Comparison of ENCODE assay signal across 31 cellular contexts in genomic region chr12:53706080-53706479, GRCh38. TPM values are rescaled to one million over a fixed set of nuclear protein-coding genes. Genes with fewer than 3 reads are reported as not detected.
"Had no signal": no experiment of that assay in that cellular context is flagged by ENCODE, and none has a peak within 500 bp of the region (broad histone marks: within the 10 kb centered on the region; RNA-seq: fewer than 3 reads in every experiment).

No MANE protein-coding gene starts in this region.

- H3K36me3 Mint-ChIP-seq: mesothelial cell of epicardium had no signal

- H3K9me3 ChIP-seq: colonic mucosa, esophagus squamous epithelium, gastrocnemius medialis, heart right ventricle, left lung, lower lobe of right lung, mucosa of descending colon had no signal

- H3K9me3 Mint-ChIP-seq: dendritic cell treated with granulocyte-macrophage colony-stimulating factor and Interleukin-4, amounts not matched to agents 40 ng/mL and 50 ng/mL, for 4 days; effector memory CD8-positive, alpha-beta T cell; endodermal cell; mesothelial cell of epicardium had no signal

- H3K4me3 ChIP-seq: colonic mucosa, esophagus squamous epithelium, gastrocnemius medialis, heart right ventricle, left lung, lower lobe of right lung, mucosa of descending colon had no signal

- H3K4me3 Mint-ChIP-seq: dendritic cell treated with granulocyte-macrophage colony-stimulating factor and Interleukin-4, amounts not matched to agents 40 ng/mL and 50 ng/mL, for 4 days; effector memory CD8-positive, alpha-beta T cell; endodermal cell; mesothelial cell of epicardium had no signal

- DNase-seq: colonic mucosa; cortex of kidney; effector CD8-positive, alpha-beta T cell; effector memory CD8-positive, alpha-beta T cell; endodermal cell; erythroblast; esophagus squamous epithelium; foreskin fibroblast; foreskin melanocyte; gastrocnemius medialis; glutamatergic neuron; head of caudate nucleus; heart right ventricle; hippocampal formation; left cardiac atrium; left lung; left ventricle myocardium superior; lower lobe of right lung; mesenchymal stem cell; mucosa of descending colon had no signal

- H3K4me1 ChIP-seq: colonic mucosa, esophagus squamous epithelium, gastrocnemius medialis, left lung, lower lobe of right lung had no signal

- ATAC-seq: effector memory CD8-positive, alpha-beta T cell; esophagus mucosa; gastrocnemius medialis; heart right ventricle; left cardiac atrium; left lung; left ventricle myocardium superior; lower lobe of right lung; mucosa of descending colon had no signal

- H3K36me3 ChIP-seq: colonic mucosa, gastrocnemius medialis, left lung, lower lobe of right lung had no signal

- H3K27ac Mint-ChIP-seq: dendritic cell treated with granulocyte-macrophage colony-stimulating factor and Interleukin-4, amounts not matched to agents 40 ng/mL and 50 ng/mL, for 4 days; effector memory CD8-positive, alpha-beta T cell; endodermal cell; mesothelial cell of epicardium had no signal

- H3K27ac ChIP-seq: colonic mucosa, epithelial cell of prostate, esophagus squamous epithelium, gastrocnemius medialis, heart right ventricle, left lung, lower lobe of right lung had no signal

RNA-seq across cellular contexts. Expression of gene CISTR, which starts 45.7 kb away (rescaled TPM):
- total RNA-seq: colonic mucosa, dermis microvascular lymphatic vessel endothelial cell, endodermal cell, esophagus mucosa, esophagus squamous epithelium, gastrocnemius medialis, glomerular endothelial cell, kidney epithelial cell, left lung, lower leg skin, lower lobe of right lung, lung microvascular endothelial cell, mesenteric fat pad, mesothelial cell of epicardium, mucosa of descending colon, myocyte had no signal
